Comparison of ENCODE assay signal across 21 cellular contexts in genomic region chr4:24693636-24694035, GRCh38.
"Had no signal": no experiment of that assay in that cellular context is flagged by ENCODE, and none has a peak within 500 bp of the region (broad histone marks: within the 10 kb centered on the region; RNA-seq: fewer than 3 reads in every experiment).

No MANE protein-coding gene starts in this region.

- H3K4me3 ChIP-seq: MG63, SJSA1 had no signal

- DNase-seq: Karpas-422, KG1, MG63, NCI-H1092, NCI-H1105 treated with DMSO at 0.1 percent for 48 hours, NCI-H1417 treated with DMSO at 0.1 percent for 48 hours, NCI-H187, NCI-H2029, NCI-H2081 treated with DMSO at 0.1 percent for 48 hours, NCI-H2171, NCI-H226, NCI-H446, NCI-H510A, NCI-H524 treated with DMSO at 0.1 percent for 48 hours, NCI-H69, NCI-H774, Right ventricle myocardium superior, RPMI8226, SIG-M5, SK-N-SH had no signal
